In genomic region chr16:2744711-2745110, GRCh38 we compare ENCODE assay signal across 1 cellular context.
TF ChIP-seq lines count a peak whose summit lies in the region.

No MANE protein-coding gene starts in this region.

TF ChIP-seq in HEK293, 187 proteins besides CTCF, POLR2A, EP300 and RAD21 (continued from another document):
- TF ChIP-seq, protein P1, sequence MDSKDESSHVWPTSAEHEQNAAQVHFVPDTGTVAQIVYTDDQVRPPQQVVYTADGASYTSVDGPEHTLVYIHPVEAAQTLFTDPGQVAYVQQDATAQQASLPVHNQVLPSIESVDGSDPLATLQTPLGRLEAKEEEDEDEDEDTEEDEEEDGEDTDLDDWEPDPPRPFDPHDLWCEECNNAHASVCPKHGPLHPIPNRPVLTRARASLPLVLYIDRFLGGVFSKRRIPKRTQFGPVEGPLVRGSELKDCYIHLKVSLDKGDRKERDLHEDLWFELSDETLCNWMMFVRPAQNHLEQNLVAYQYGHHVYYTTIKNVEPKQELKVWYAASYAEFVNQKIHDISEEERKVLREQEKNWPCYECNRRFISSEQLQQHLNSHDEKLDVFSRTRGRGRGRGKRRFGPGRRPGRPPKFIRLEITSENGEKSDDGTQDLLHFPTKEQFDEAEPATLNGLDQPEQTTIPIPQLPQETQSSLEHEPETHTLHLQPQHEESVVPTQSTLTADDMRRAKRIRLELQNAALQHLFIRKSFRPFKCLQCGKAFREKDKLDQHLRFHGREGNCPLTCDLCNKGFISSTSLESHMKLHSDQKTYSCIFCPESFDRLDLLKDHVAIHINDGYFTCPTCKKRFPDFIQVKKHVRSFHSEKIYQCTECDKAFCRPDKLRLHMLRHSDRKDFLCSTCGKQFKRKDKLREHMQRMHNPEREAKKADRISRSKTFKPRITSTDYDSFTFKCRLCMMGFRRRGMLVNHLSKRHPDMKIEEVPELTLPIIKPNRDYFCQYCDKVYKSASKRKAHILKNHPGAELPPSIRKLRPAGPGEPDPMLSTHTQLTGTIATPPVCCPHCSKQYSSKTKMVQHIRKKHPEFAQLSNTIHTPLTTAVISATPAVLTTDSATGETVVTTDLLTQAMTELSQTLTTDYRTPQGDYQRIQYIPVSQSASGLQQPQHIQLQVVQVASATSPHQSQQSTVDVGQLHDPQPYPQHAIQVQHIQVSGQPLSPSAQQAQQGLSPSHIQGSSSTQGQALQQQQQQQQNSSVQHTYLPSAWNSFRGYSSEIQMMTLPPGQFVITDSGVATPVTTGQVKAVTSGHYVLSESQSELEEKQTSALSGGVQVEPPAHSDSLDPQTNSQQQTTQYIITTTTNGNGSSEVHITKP (tag by site-specific recombination; IDR thresholded peaks at IDR 0.05): 0 out of 2 replicates have a peak, but pooled peaks have one; percentile 49
- TF ChIP-seq ZBTB1 (tag by site-specific recombination; IDR thresholded peaks at IDR 0.05) (no peak), ZFP37 (tag by site-specific recombination; IDR thresholded peaks at IDR 0.05) (no peak), ZSCAN23 (tag by site-specific recombination; IDR thresholded peaks at IDR 0.05) (no peak), ZNF221 (tag by site-specific recombination; IDR thresholded peaks at IDR 0.05; ENCODE audit: borderline replicate concordance) (no peak)
